Comparison of ENCODE assay signal across 17 cellular contexts in the genomic region with DNA sequence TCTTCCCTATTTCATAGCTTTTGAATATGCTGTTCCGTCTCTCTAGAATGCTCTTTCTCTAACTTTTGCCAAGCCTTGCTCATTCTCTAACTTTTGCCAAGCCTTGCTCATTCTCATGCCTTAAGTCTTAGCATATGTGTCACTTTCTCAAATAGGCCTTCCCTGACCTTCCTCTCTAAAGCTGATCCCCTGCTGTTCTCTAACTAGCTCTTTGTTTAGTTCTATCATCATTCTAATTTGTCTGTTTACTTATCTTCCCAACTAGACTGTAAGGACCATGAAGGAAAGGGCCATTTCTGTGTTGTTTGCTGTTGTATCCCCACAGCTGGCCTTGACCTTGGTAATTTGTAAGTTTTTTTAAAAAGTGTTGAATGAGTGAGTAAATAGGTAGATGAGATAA.
"Had no signal": no experiment of that assay in that cellular context is flagged by ENCODE, and none has a peak within 500 bp of the region (broad histone marks: within the 10 kb centered on the region; RNA-seq: fewer than 3 reads in every experiment).

No MANE protein-coding gene starts in this region.

- H3K4me3 ChIP-seq: esophagus squamous epithelium, right atrium auricular region, tibial nerve had no signal

- H3K4me1 Mint-ChIP-seq: activated CD4-positive, alpha-beta memory T cell treated with anti-CD3 and anti-CD28 coated beads, Interleukin-2, amount 10 ng/mL, durations not matched to agents 7 days and 5 days; activated naive CD8-positive, alpha-beta T cell treated with anti-CD3 and anti-CD28 coated beads for 36 hours; T-cell had no signal

- H3K4me3 Mint-ChIP-seq: activated CD4-positive, alpha-beta memory T cell treated with anti-CD3 and anti-CD28 coated beads, Interleukin-2, amount 10 ng/mL, durations not matched to agents 7 days and 5 days; activated naive CD8-positive, alpha-beta T cell treated with anti-CD3 and anti-CD28 coated beads for 36 hours; T-cell had no signal

- H3K27ac Mint-ChIP-seq: activated CD4-positive, alpha-beta memory T cell treated with anti-CD3 and anti-CD28 coated beads, Interleukin-2, amount 10 ng/mL, durations not matched to agents 7 days and 5 days; activated naive CD8-positive, alpha-beta T cell treated with anti-CD3 and anti-CD28 coated beads for 36 hours; T-cell had no signal

- H3K27me3 ChIP-seq: brain microvascular endothelial cell, right atrium auricular region, tibial nerve had no signal

- H3K36me3 ChIP-seq: brain microvascular endothelial cell, esophagus squamous epithelium, right atrium auricular region, tibial nerve had no signal

- DNase-seq: activated CD4-positive, alpha-beta memory T cell treated with anti-CD3 and anti-CD28 coated beads, Interleukin-2, amount 10 ng/mL, durations not matched to agents 7 days and 5 days; activated gamma-delta T cell; activated naive CD8-positive, alpha-beta T cell treated with anti-CD3 and anti-CD28 coated beads for 36 hours; activated T-cell treated with anti-CD3 and anti-CD28 coated beads, Interleukin-2, amount 50 U/mL, for 48 hours; brain microvascular endothelial cell; cerebellar nuclear complex; esophagus squamous epithelium; foreskin keratinocyte; kidney; left ventricle myocardium superior; midbrain; posterior cingulate gyrus; small intestine; T-cell; T1000 had no signal

- H3K4me1 ChIP-seq: esophagus squamous epithelium, foreskin keratinocyte, right atrium auricular region, tibial nerve had no signal

- H3K27ac ChIP-seq: brain microvascular endothelial cell, esophagus squamous epithelium, foreskin keratinocyte, right atrium auricular region, tibial nerve had no signal
